In genomic region chr1:149849947-149850360, GRCh38 we compare ENCODE assay signal across 8 cellular contexts. TPM values are rescaled to one million over a fixed set of nuclear protein-coding genes. Genes with fewer than 3 reads are reported as not detected.
DNase-seq lines count a peak whose midpoint lies in the region; ATAC-seq and TF ChIP-seq lines count a peak whose summit lies in the region.

No MANE protein-coding gene starts in this region.

- H2AK5ac ChIP-seq in trophoblast cell (ENCODE audit: low read length) = no peak overlapping the region

- no peak overlapping the region for H2BK5ac ChIP-seq in trophoblast cell (ENCODE audit: low read depth, low read length, poor library complexity)

- no peaks in the 10 kb centered on the region for H3K79me1 ChIP-seq in trophoblast cell (ENCODE audit: low read length)

- H3K4me1 ChIP-seq in HEK293 (ENCODE audit: control insufficient read depth, insufficient read depth, low read length) = peaks cover 4% of the 10 kb centered on the region; the same call in 1 of the 2 replicates
- peaks cover 0 to 2% of the 10 kb centered on the region in 2 donors for H3K4me1 ChIP-seq in esophagus (ENCODE audit: control insufficient read depth in 2 of 2, insufficient read depth in 2 of 2, low read length in 1 of 2)
- H3K4me1 ChIP-seq in trophoblast cell (ENCODE audit: control insufficient read depth in 1 of 2, insufficient read depth in 2 of 2, low read length in 2 of 2) = peaks cover 0 to 6% of the 10 kb centered on the region in 2 experiments

- TF ChIP-seq CTCF in HEK293 (tag by site-specific recombination; IDR thresholded peaks at IDR 0.05) = no peak

- H4K91ac ChIP-seq in trophoblast cell (ENCODE audit: low read depth, low read length) = no peak overlapping the region

- H3K36me3 ChIP-seq in HEK293 (ENCODE audit: control insufficient read depth in 2 of 2, insufficient read depth in 1 of 2, low read length in 2 of 2) = peaks cover 0 to 6% of the 10 kb centered on the region in 2 experiments; a peak in 1 of 3 replicates
- no peaks in the 10 kb centered on the region for H3K36me3 ChIP-seq in esophagus (ENCODE audit: control insufficient read depth in 2 of 2, insufficient read depth in 2 of 2, low read length in 1 of 2)
- H3K36me3 ChIP-seq in trophoblast cell (ENCODE audit: control insufficient read depth in 1 of 2, insufficient read depth in 2 of 2, low read length in 2 of 2) = no peaks in the 10 kb centered on the region

- H3K27me3 ChIP-seq in esophagus (ENCODE audit: control insufficient read depth in 1 of 2, insufficient read depth in 2 of 2, low read length in 2 of 2) = no peaks in the 10 kb centered on the region
- no peaks in the 10 kb centered on the region for H3K27me3 ChIP-seq in trophoblast cell (ENCODE audit: insufficient read depth, low read length)

- no peaks in the 10 kb centered on the region for H3K9me3 ChIP-seq in HEK293 (ENCODE audit: control insufficient read depth, insufficient read depth, low read depth, low read length)
- H3K9me3 ChIP-seq in esophagus (ENCODE audit: control insufficient read depth in 2 of 2, insufficient read depth in 1 of 2, low read depth in 1 of 2, low read length in 1 of 2) = no peaks in the 10 kb centered on the region
- no peaks in the 10 kb centered on the region for H3K9me3 ChIP-seq in trophoblast cell (ENCODE audit: insufficient read depth, low read depth, low read length)

- peak overlapping the region; percentile 66 for H3K4me2 ChIP-seq in trophoblast cell (ENCODE audit: low read length)

- peak overlapping the region; percentile 25 for H3K4me3 ChIP-seq in HEK293 (ENCODE audit: low read depth, low read length)
- H3K4me3 ChIP-seq in esophagus (ENCODE audit: low read depth in 1 of 2, low read length in 2 of 2) = peak overlapping the region; percentile 32 to 64
- H3K4me3 ChIP-seq in trophoblast cell (ENCODE audit: low read depth, low read length) = peak overlapping the region; percentile 59

- DNase-seq in SK-N-DZ (ENCODE audit: low spot score) (peak; percentile 27), trophoblast cell (peak in 1 of 2 donors; percentile 8), LoVo (ENCODE audit: low spot score) (no peak), SHP77 treated with DMSO at 0.1 percent for 48 hours (lab: John Stamatoyannopoulos, UW) (no peak)

- H3K4ac ChIP-seq in trophoblast cell (ENCODE audit: low read depth, low read length) = no peak overlapping the region

- H3K9ac ChIP-seq in trophoblast cell (ENCODE audit: low read length) = peak overlapping the region; percentile 55

- WGBS in esophagus, 2 donors = 3% methylated on average over 9 of the region's 9 CpGs
- whole genome bisulfite sequencing in trophoblast cell (ENCODE audit: extremely low coverage, insufficient coverage, insufficient read length) = no CpG with 5 or more reads among the region's 9 CpGs

- CTCF ChIA-PET in HEK293 (lab: Yijun Ruan, JAX) = interaction anchor here (0.9 kb wide), 1 partner anchor 316 kb away, joined by 3 read pairs; no protein-coding TSS in a partner anchor

- H3K27ac ChIP-seq in HEK293 (ENCODE audit: extremely low read depth, low read depth, low read length) (no peak overlapping the region), esophagus (ENCODE audit: low read depth in 2 of 2, low read length in 1 of 2) (peak overlapping the region; percentile 45 to 74), trophoblast cell (ENCODE audit: low read depth, low read length) (peak overlapping the region; percentile 17)

- H2BK120ac ChIP-seq in trophoblast cell (ENCODE audit: insufficient read depth, low read length, poor library complexity) = no peak overlapping the region

- H2BK12ac ChIP-seq in trophoblast cell (ENCODE audit: low read length) = no peak overlapping the region

- H4K8ac ChIP-seq in trophoblast cell (ENCODE audit: low read depth, low read length) = no peak overlapping the region

- no peak overlapping the region for H4K12ac ChIP-seq in trophoblast cell (ENCODE audit: low read depth, low read length)

- POLR2A ChIA-PET in HEK293 (lab: Yijun Ruan, JAX) = interaction anchor here (1.7 kb wide), 1 partner anchor 36 kb away, joined by 7 read pairs; a partner anchor contains a TSS

- H3K14ac ChIP-seq in trophoblast cell (ENCODE audit: low read length) = no peak overlapping the region

- H3K23ac ChIP-seq in trophoblast cell (ENCODE audit: low read length) = no peak overlapping the region

- no peak for ATAC-seq in GM21786 (IDR thresholded peaks at IDR 0.05; ENCODE audit: unreplicated experiment)
- ATAC-seq in GM18498 (IDR thresholded peaks at IDR 0.05; ENCODE audit: unreplicated experiment) = no peak

- H2AFZ ChIP-seq in trophoblast cell (ENCODE audit: insufficient read depth, low read length, poor library complexity) = no peak overlapping the region

- no peak overlapping the region for H3K18ac ChIP-seq in trophoblast cell (ENCODE audit: low read length)

- peaks cover 3% of the 10 kb centered on the region for H3K79me2 ChIP-seq in trophoblast cell (ENCODE audit: control insufficient read depth, insufficient read depth, low read length, poor library complexity)

TF ChIP-seq in HEK293, 187 proteins besides CTCF, POLR2A, EP300 and RAD21:
- no peak for TF ChIP-seq HOXC10 (CRISPR knock-in tag; IDR thresholded peaks at IDR 0.05)
- TF ChIP-seq, protein P1, sequence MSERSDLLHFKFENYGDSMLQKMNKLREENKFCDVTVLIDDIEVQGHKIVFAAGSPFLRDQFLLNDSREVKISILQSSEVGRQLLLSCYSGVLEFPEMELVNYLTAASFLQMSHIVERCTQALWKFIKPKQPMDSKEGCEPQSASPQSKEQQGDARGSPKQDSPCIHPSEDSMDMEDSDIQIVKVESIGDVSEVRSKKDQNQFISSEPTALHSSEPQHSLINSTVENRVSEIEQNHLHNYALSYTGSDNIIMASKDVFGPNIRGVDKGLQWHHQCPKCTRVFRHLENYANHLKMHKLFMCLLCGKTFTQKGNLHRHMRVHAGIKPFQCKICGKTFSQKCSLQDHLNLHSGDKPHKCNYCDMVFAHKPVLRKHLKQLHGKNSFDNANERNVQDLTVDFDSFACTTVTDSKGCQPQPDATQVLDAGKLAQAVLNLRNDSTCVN (tag by site-specific recombination; optimal IDR thresholded peaks at IDR 0.05) = peak; percentile 45
- no peak for TF ChIP-seq ZNF174 (tag by site-specific recombination; IDR thresholded peaks at IDR 0.05)
- TF ChIP-seq ZNF335 (tag by site-specific recombination; conservative IDR thresholded peaks at IDR 0.05) = peak; percentile 71
- TF ChIP-seq ZSCAN4 (tag by site-specific recombination; IDR thresholded peaks at IDR 0.05) = no peak

RNA-seq across cellular contexts. Expression of gene BOLA1, which starts 49.4 kb away (rescaled TPM):
- polyA plus RNA-seq in SK-N-DZ (2014; cell fraction: cytosol; rRNA removed) = 32.8 and 33.7 TPM in 2 replicates
- polyA plus RNA-seq in SK-N-DZ (2014; cell fraction: nucleus; rRNA removed) = 37.5 and 43.6 TPM in 2 replicates
- 10 to 100 TPM; 20.6 to 31.0 TPM for polyA plus RNA-seq in esophagus
- polyA plus RNA-seq in trophoblast cell (2013) = 8.6 and 9.4 TPM in 2 replicates
